1 cellular context compared by ENCODE assay signal in the genomic region with DNA sequence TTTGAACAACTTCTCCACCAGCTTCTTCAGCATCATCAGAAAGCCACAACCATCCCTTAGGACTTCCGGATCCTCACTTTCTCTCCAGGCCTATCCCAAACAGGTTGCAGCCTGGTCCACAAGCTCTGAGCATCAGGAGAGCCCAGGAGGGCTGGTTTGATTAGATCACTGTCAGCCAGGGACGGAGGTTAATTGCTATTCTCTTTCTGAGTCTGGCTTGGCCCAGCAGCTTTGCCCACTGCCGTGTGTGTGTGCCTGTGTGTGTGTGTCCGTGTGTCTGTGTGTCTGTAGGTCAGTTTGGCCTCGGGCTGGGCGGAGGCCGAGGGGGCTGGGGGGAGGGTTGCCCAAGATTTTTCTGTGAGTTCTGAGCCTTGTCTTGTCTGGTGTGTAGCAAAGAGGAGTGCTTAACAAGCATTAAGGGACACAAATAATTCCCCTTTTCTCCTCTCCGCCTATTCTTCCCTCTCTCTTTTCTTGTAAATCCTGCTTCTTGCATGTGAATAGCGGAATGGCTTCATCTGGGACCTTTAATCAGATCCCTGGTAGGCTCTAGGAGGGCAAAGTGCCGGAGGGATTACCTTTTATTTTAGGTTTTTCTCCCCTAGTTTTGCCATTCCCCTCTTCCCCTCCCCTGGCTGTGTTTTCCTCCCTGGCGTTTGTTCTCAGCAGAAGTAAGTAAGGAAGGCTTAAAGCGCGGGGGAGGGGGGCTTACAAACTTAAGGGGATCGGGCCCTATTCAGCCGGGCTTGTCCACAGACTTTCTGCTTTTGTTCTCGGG.
TF ChIP-seq lines count a peak whose summit lies in the region.

No MANE protein-coding gene starts in this region.

TF ChIP-seq in WTC11, 78 proteins besides CTCF, POLR2A, EP300 and RAD21:
- TF ChIP-seq TEAD1 (CRISPR knock-in tag; IDR thresholded peaks at IDR 0.05): peak; percentile 26; the same call in 1 of the 2 replicates
- TF ChIP-seq GTF2I (CRISPR knock-in tag; conservative IDR thresholded peaks at IDR 0.05): 0 out of 2 replicates have a peak, but pooled peaks have one; percentile 27
- peak; percentile 51; the same call in 1 of the 2 replicates for TF ChIP-seq ETV6 (CRISPR knock-in tag; IDR thresholded peaks at IDR 0.05)
- TF ChIP-seq, protein P1, sequence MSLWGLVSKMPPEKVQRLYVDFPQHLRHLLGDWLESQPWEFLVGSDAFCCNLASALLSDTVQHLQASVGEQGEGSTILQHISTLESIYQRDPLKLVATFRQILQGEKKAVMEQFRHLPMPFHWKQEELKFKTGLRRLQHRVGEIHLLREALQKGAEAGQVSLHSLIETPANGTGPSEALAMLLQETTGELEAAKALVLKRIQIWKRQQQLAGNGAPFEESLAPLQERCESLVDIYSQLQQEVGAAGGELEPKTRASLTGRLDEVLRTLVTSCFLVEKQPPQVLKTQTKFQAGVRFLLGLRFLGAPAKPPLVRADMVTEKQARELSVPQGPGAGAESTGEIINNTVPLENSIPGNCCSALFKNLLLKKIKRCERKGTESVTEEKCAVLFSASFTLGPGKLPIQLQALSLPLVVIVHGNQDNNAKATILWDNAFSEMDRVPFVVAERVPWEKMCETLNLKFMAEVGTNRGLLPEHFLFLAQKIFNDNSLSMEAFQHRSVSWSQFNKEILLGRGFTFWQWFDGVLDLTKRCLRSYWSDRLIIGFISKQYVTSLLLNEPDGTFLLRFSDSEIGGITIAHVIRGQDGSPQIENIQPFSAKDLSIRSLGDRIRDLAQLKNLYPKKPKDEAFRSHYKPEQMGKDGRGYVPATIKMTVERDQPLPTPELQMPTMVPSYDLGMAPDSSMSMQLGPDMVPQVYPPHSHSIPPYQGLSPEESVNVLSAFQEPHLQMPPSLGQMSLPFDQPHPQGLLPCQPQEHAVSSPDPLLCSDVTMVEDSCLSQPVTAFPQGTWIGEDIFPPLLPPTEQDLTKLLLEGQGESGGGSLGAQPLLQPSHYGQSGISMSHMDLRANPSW (CRISPR knock-in tag; conservative IDR thresholded peaks at IDR 0.05; ENCODE audit: low read depth): no peak
